In genomic region chr1:30948813-30949486, GRCh38 we compare ENCODE assay signal across 1 cellular context.
TF ChIP-seq lines count a peak whose summit lies in the region.

No MANE protein-coding gene starts in this region.

TF ChIP-seq in SK-N-SH, 30 proteins besides CTCF, POLR2A, EP300 and RAD21:
- peak; percentile 57 for TF ChIP-seq TCF12 (IDR thresholded peaks at IDR 0.05)
- TF ChIP-seq JUND (IDR thresholded peaks at IDR 0.05): 0 out of 2 replicates have a peak, but pooled peaks have one; percentile 6
